Comparison of ENCODE assay signal across 8 cellular contexts in genomic region chr1:15833069-15833679, GRCh38. TPM values are rescaled to one million over a fixed set of nuclear protein-coding genes. Genes with fewer than 3 reads are reported as not detected.
DNase-seq lines count a peak whose midpoint lies in the region; ATAC-seq and TF ChIP-seq lines count a peak whose summit lies in the region.

No MANE protein-coding gene starts in this region.

- POLR2A ChIA-PET in MCF 10A (lab: Yijun Ruan, JAX) = interaction anchor here (0.6 to 4.5 kb wide), 32 partner anchors 9 to 463 kb away, joined by 3 to 283 read pairs (median 7); partner anchors contain the start of genes SPEN and ZBTB17

- BruUV-seq in MCF 10A (replicated peaks; lab: Mats Ljungman, UMichigan) = no TSS peak

- H3K4me1 Mint-ChIP-seq in MCF 10A (ENCODE audit: insufficient read depth, unreplicated experiment) = peaks cover 20% of the 10 kb centered on the region

- DNase-seq in KBM-7 = peak; percentile 92
- peak in 4 of 5 experiments; percentile 26 to 88 (median 48) for DNase-seq in T-helper 2 cell
- DNase-seq in MCF 10A (ENCODE audit: unreplicated experiment) = peak; percentile 92
- DNase-seq in lower lobe of right lung = peak; percentile 81
- DNase-seq in stimulated activated CD8-positive, alpha-beta memory T cell treated with anti-CD3 and anti-CD28 coated beads, Interleukin-12 subunit alpha, Interleukin-12 subunit beta, amount 100 ng/mL, for 4 hours (ENCODE audit: low read depth) = peak; percentile 9

- H3K9ac ChIP-seq in BLaER1 treated with 17β-estradiol and CSF1 and Interleukin-3, amounts not matched to agents 10 nM and 100 nM = peak overlapping the region; percentile 95 to 99 (median 97)

- H3K36me3 Mint-ChIP-seq in MCF 10A (ENCODE audit: insufficient read depth, unreplicated experiment) = no peaks in the 10 kb centered on the region

- H3K36me3 ChIP-seq in BLaER1 treated with 17β-estradiol and CSF1 and Interleukin-3, amounts not matched to agents 10 nM and 100 nM = no peaks in the 10 kb centered on the region; a peak in 1 of 22 replicates
- H3K36me3 ChIP-seq in lower lobe of right lung = no peaks in the 10 kb centered on the region

- H3K27ac ChIP-seq in BLaER1 treated with 17β-estradiol and CSF1 and Interleukin-3, amounts not matched to agents 10 nM and 100 nM = peak overlapping the region in 10 of 11 experiments; percentile 96 to 100 (median 99); a peak in 20 of 22 replicates
- H3K27ac ChIP-seq in lower lobe of right lung = peak overlapping the region; percentile 98

- no peaks in the 10 kb centered on the region for H3K27me3 ChIP-seq in BLaER1 treated with 17β-estradiol and CSF1 and Interleukin-3, amounts not matched to agents 10 nM and 100 nM
- no peaks in the 10 kb centered on the region for H3K27me3 ChIP-seq in lower lobe of right lung (ENCODE audit: low read depth)

- in situ Hi-C loops in KBM-7 (cut with MboI; ENCODE audit: low pct_unique_long_range_greater_than_20kb, low sequenced_read_pairs) = no loop called here

- no peaks in the 10 kb centered on the region for H4K20me1 ChIP-seq in BLaER1 treated with 17β-estradiol and CSF1 and Interleukin-3, amounts not matched to agents 10 nM and 100 nM

- H3K4me1 ChIP-seq in BLaER1 treated with 17β-estradiol and CSF1 and Interleukin-3, amounts not matched to agents 10 nM and 100 nM = peaks cover 62 to 72% (median 66%) of the 10 kb centered on the region in 10 experiments
- H3K4me1 ChIP-seq in lower lobe of right lung = peaks cover 49% of the 10 kb centered on the region

- peak in 1 of 2 donors; percentile 8 for ATAC-seq in lower lobe of right lung
- no peak for ATAC-seq in HG03097 (IDR thresholded peaks at IDR 0.05; ENCODE audit: low FRiP score, unreplicated experiment)
- no peak for ATAC-seq in HG03571 (IDR thresholded peaks at IDR 0.05; ENCODE audit: unreplicated experiment)

- H3K27ac Mint-ChIP-seq in MCF 10A (ENCODE audit: low read depth, unreplicated experiment) = peak overlapping the region; percentile 93

- TF ChIP-seq CTCF in MCF 10A (IDR thresholded peaks at IDR 0.05; ENCODE audit: unreplicated experiment) (no peak), lower lobe of right lung (IDR thresholded peaks at IDR 0.05) (no peak)

- CTCF ChIA-PET in MCF 10A (lab: Yijun Ruan, JAX) = interaction anchor here (0.5 to 4.0 kb wide), 11 partner anchors 13 to 67 kb away, joined by 3 to 39 read pairs (median 4); no protein-coding TSS in a partner anchor

- no peaks in the 10 kb centered on the region for H3K27me3 Mint-ChIP-seq in MCF 10A (ENCODE audit: insufficient read depth, unreplicated experiment)

- peak overlapping the region; percentile 87 for H3K4me3 Mint-ChIP-seq in MCF 10A (ENCODE audit: unreplicated experiment)

- no peaks in the 10 kb centered on the region for H3K9me3 Mint-ChIP-seq in MCF 10A (ENCODE audit: unreplicated experiment)

- peaks cover 0 to 6% (median 0%) of the 10 kb centered on the region in 11 experiments; a peak in 2 of 22 replicates for H3K9me3 ChIP-seq in BLaER1 treated with 17β-estradiol and CSF1 and Interleukin-3, amounts not matched to agents 10 nM and 100 nM (replicated peaks in 1 of 11)
- H3K9me3 ChIP-seq in lower lobe of right lung = no peaks in the 10 kb centered on the region

- peak overlapping the region; percentile 69 to 91 (median 78) for H3K4me3 ChIP-seq in BLaER1 treated with 17β-estradiol and CSF1 and Interleukin-3, amounts not matched to agents 10 nM and 100 nM
- H3K4me3 ChIP-seq in lower lobe of right lung = peak overlapping the region; percentile 67

- intact Hi-C loops in MCF 10A (cut with micrococcal nuclease) (loop anchor here (5.0 kb wide), 1 partner anchor 89 kb away; no protein-coding TSS in a partner anchor), lower lobe of right lung (cut with DNase I) (no loop called here)

- H3K4me2 ChIP-seq in BLaER1 treated with 17β-estradiol and CSF1 and Interleukin-3, amounts not matched to agents 10 nM and 100 nM = peak overlapping the region; percentile 86 to 98 (median 96)

RNA-seq across cellular contexts. Expression of gene SPEN, which starts 14.3 kb away (rescaled TPM):
- total RNA-seq in MCF 10A (2022) = 44.2 and 50.6 TPM in 2 replicates
- total RNA-seq in lower lobe of right lung = 54.7 TPM

RNA-seq across cellular contexts. Expression of gene UQCRHL, which starts 25.7 kb away (rescaled TPM):
- total RNA-seq in MCF 10A (2022) (1.1 and 1.7 TPM in 2 replicates), lower lobe of right lung (1.1 TPM)

Comparison
In these comparisons a context has a peak if more than half of its experiments do, and no peak if none do; other contexts are left out.
1. DNase-seq: peak in every context shown above with its lines; median percentile 92 in KBM-7; 92 in MCF 10A; 81 in lower lobe of right lung; 48 in T-helper 2 cell; 9 in stimulated activated CD8-positive, alpha-beta memory T cell treated with anti-CD3 and anti-CD28 coated beads, Interleukin-12 subunit alpha, Interleukin-12 subunit beta, amount 100 ng/mL, for 4 hours.